8 cellular contexts compared by ENCODE assay signal in the genomic region with DNA sequence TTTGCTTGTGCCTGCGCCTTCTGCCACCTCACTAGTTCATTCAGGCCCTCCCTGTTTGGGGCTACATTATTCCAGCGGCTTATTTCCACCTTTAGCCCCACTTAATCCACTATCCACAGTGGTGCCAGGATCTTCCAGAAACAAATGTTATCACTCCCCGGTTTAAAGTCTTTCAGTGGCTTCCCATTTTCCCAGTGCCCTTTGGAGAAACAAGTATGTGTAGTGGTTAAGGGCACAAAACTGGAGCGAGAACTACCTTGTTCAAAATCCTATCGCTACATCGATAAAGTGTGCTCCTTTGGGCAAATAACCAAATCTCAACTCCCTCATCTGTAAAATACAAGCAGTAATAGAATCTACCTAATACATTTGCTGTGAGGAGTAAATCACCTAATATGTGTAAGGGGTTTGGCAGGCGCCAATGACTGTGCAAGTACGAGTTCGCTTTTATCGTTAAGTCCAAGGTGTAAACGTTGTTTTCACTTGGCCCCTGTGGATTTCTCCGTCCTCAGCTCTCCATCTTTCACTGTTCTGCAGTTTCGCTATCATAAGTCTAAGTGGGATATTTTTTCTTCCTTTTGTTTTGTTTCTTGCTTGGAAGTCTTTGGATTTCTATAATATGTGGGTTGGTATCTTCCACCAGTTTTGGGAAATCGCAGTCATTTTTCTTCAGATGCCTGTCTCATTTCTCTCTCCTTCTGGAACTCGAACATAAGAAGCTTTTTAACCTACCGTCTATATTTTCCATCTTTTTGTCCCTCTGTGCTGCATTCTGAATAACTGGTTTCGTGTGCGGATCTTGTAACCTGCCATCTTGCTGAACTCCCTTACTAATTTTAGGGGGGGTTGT. TPM values are rescaled to one million over a fixed set of nuclear protein-coding genes. Genes with fewer than 3 reads are reported as not detected.
DNase-seq lines count a peak whose midpoint lies in the region; ATAC-seq, FAIRE-seq and TF ChIP-seq lines count a peak whose summit lies in the region.

No MANE protein-coding gene starts in this region.

- peak overlapping the region; percentile 97 for H3K4me2 ChIP-seq in DOHH2 (ENCODE audit: low read length)
- H3K4me2 ChIP-seq in OCI-LY7 (ENCODE audit: low read length), result peak overlapping the region; percentile 74
- peak overlapping the region; percentile 97 for H3K4me2 ChIP-seq in endothelial cell of umbilical vein (ENCODE audit: insufficient read depth, low read length)

- H3K4me3 ChIP-seq in DOHH2 (ENCODE audit: low read length) (peak overlapping the region; percentile 94), OCI-LY7 (ENCODE audit: low read depth, low read length, poor library complexity, severe bottlenecking) (peak overlapping the region; percentile 82), endothelial cell of umbilical vein (replicated peaks in 1 of 3; ENCODE audit: insufficient read depth in 1 of 3, low read depth in 1 of 3, low read length in 3 of 3) (peak overlapping the region; percentile 72 to 81 (median 80)), pancreas (peak overlapping the region; percentile 84 to 94 (median 90))

- H3K9me1 ChIP-seq in endothelial cell of umbilical vein (replicated peaks; ENCODE audit: control insufficient read depth, extremely low read depth, insufficient read depth, low read length), result no peaks in the 10 kb centered on the region

- peaks cover 22% of the 10 kb centered on the region for H3K36me3 ChIP-seq in DOHH2 (ENCODE audit: control insufficient read depth, low read length)
- peaks cover 25% of the 10 kb centered on the region for H3K36me3 ChIP-seq in OCI-LY7 (ENCODE audit: insufficient read depth, low read length)
- peaks cover 3 to 5% of the 10 kb centered on the region in 2 experiments for H3K36me3 ChIP-seq in endothelial cell of umbilical vein (ENCODE audit: control insufficient read depth in 2 of 2, extremely low read depth in 1 of 2, insufficient read depth in 2 of 2, low read length in 2 of 2)
- peaks cover 0 to 12% (median 0%) of the 10 kb centered on the region in 3 donors for H3K36me3 ChIP-seq in pancreas

- POLR2A ChIA-PET in OCI-LY7 (lab: Charles Lee), result interaction anchor here (0.6 to 1.5 kb wide), 8 partner anchors 9 to 1372 kb away, joined by 3 to 8 read pairs (median 4); a partner anchor contains a TSS
- POLR2A ChIA-PET in endothelial cell of umbilical vein (lab: Charles Lee), result interaction anchor here (0.6 to 1.1 kb wide), 2 partner anchors 9 to 38 kb away, joined by 3 to 5 read pairs; a partner anchor contains a TSS

- ATAC-seq in pancreas (no peak), GM18873 (IDR thresholded peaks at IDR 0.05; ENCODE audit: low FRiP score, unreplicated experiment) (no peak), GM18520 (IDR thresholded peaks at IDR 0.05; ENCODE audit: unreplicated experiment) (no peak), GM19455 (IDR thresholded peaks at IDR 0.05; ENCODE audit: unreplicated experiment) (no peak)

- 70 to 72% methylated on average over 18 of the region's 18 CpGs for WGBS in pancreas, 2 donors

- intact Hi-C loops in OCI-LY7 (cut with micrococcal nuclease; ENCODE audit: unreplicated experiment) (loop anchor here (2.0 kb wide), 1 partner anchor 41 kb away; a partner anchor contains a TSS), endothelial cell of umbilical vein (cut with micrococcal nuclease) (loop anchor here (2.0 kb wide), 1 partner anchor 37 kb away; no protein-coding TSS in a partner anchor), pancreas (cut with DNase I) (no loop called here)

- TF ChIP-seq CTCF in DOHH2 (IDR thresholded peaks at IDR 0.05; ENCODE audit: low read depth, low read length, poor library complexity, severe bottlenecking) (no peak), OCI-LY7 (conservative IDR thresholded peaks at IDR 0.05; ENCODE audit: low read length) (no peak), endothelial cell of umbilical vein (IDR thresholded peaks at IDR 0.05; ENCODE audit: extremely low read depth in 1 of 2, insufficient read depth in 1 of 2, low read depth in 1 of 2, low read length in 2 of 2) (no peak), pancreas (IDR thresholded peaks at IDR 0.05) (no peak)

- no peaks in the 10 kb centered on the region for H3K9me3 ChIP-seq in DOHH2 (ENCODE audit: control insufficient read depth, insufficient read depth, low read length)
- no peaks in the 10 kb centered on the region for H3K9me3 ChIP-seq in OCI-LY7 (ENCODE audit: low read length)
- H3K9me3 ChIP-seq in endothelial cell of umbilical vein (replicated peaks; ENCODE audit: control insufficient read depth, insufficient read depth, low read length), result no peaks in the 10 kb centered on the region
- H3K9me3 ChIP-seq in pancreas, result no peaks in the 10 kb centered on the region

- CTCF ChIA-PET in OCI-LY7 (lab: Charles Lee; ENCODE audit: unreplicated experiment) (interaction anchor here (1.1 to 1.3 kb wide), 2 partner anchors 12 to 28 kb away, joined by 5 to 7 read pairs; no protein-coding TSS in a partner anchor), endothelial cell of umbilical vein (lab: Charles Lee) (interaction anchor here (0.7 to 2.5 kb wide), 32 partner anchors 9 to 1320 kb away, joined by 3 to 26 read pairs (median 6); a partner anchor contains a TSS)

- H3K79me2 ChIP-seq in DOHH2 (ENCODE audit: control insufficient read depth, low read length) (peaks cover 33% of the 10 kb centered on the region), OCI-LY7 (ENCODE audit: insufficient read depth, low read depth, low read length) (peaks cover 13% of the 10 kb centered on the region; the same call in 1 of the 2 replicates), endothelial cell of umbilical vein (ENCODE audit: control insufficient read depth, insufficient read depth, low read length) (peaks cover 18% of the 10 kb centered on the region)

- TSS peak; percentile 96 for BruUV-seq in OCI-LY7 (replicated peaks; lab: Mats Ljungman, UMichigan)
- TSS peak; percentile 95 for BruUV-seq in endothelial cell of umbilical vein (replicated peaks; lab: Mats Ljungman, UMichigan)

- H2AFZ ChIP-seq in OCI-LY7 (ENCODE audit: low read length), result peak overlapping the region; percentile 88; the same call in 1 of the 2 replicates
- H2AFZ ChIP-seq in endothelial cell of umbilical vein (ENCODE audit: low read depth, low read length), result peak overlapping the region; percentile 99

- DNase-seq in OCI-LY7 (ENCODE audit: low spot score) (no peak), endothelial cell of umbilical vein (ENCODE audit: low read depth, low spot score) (no peak), pancreas (no peak), DMS153 treated with DMSO at 0.1 percent for 48 hours (lab: John Stamatoyannopoulos, UW; ENCODE audit: unreplicated experiment) (no peak)

- peaks cover 18% of the 10 kb centered on the region for H3K4me1 ChIP-seq in DOHH2 (ENCODE audit: control insufficient read depth, low read length)
- peaks cover 16% of the 10 kb centered on the region for H3K4me1 ChIP-seq in OCI-LY7 (ENCODE audit: insufficient read depth, low read length, poor library complexity, severe bottlenecking)
- peaks cover 15% of the 10 kb centered on the region for H3K4me1 ChIP-seq in endothelial cell of umbilical vein (ENCODE audit: control insufficient read depth, extremely low read depth, insufficient read depth, low read length)
- H3K4me1 ChIP-seq in pancreas, result peaks cover 0 to 6% (median 0%) of the 10 kb centered on the region in 3 donors

- TF ChIP-seq POLR2A in endothelial cell of umbilical vein (IDR thresholded peaks at IDR 0.05; ENCODE audit: low read depth, low read length), result no peak

- no peaks in the 10 kb centered on the region for H3K27me3 ChIP-seq in DOHH2 (ENCODE audit: control insufficient read depth, low read length)
- no peaks in the 10 kb centered on the region for H3K27me3 ChIP-seq in endothelial cell of umbilical vein (ENCODE audit: control insufficient read depth in 2 of 2, insufficient read depth in 2 of 2, low read length in 2 of 2)
- no peaks in the 10 kb centered on the region for H3K27me3 ChIP-seq in pancreas

- no peak for FAIRE-seq in endothelial cell of umbilical vein (lab: Jason Lieb, UNC)
- FAIRE-seq in pancreas (lab: Jason Lieb, UNC), result no peak

- H3K9me2 ChIP-seq in DOHH2 (replicated peaks; ENCODE audit: control insufficient read depth, low read length), result no peaks in the 10 kb centered on the region
- no peaks in the 10 kb centered on the region for H3K9me2 ChIP-seq in OCI-LY7 (ENCODE audit: insufficient read depth, low read length)

- dilution Hi-C loops in endothelial cell of umbilical vein (cut with MboI; ENCODE audit: extremely low pct_ligation_motif_present, low sequenced_read_pairs), result no loop called here

- H4K20me1 ChIP-seq in DOHH2 (ENCODE audit: control insufficient read depth, insufficient read depth, low read depth, low read length) (no peaks in the 10 kb centered on the region), OCI-LY7 (ENCODE audit: insufficient read depth, low read length) (peaks cover 10% of the 10 kb centered on the region; the same call in 1 of the 2 replicates), endothelial cell of umbilical vein (replicated peaks; ENCODE audit: control insufficient read depth, extremely low read depth, insufficient read depth, low read length) (no peaks in the 10 kb centered on the region)

- H3K9ac ChIP-seq in endothelial cell of umbilical vein (replicated peaks; ENCODE audit: extremely low read depth, insufficient read depth, low read length), result peak overlapping the region; percentile 93

- H3K27ac ChIP-seq in DOHH2 (ENCODE audit: low read depth, low read length) (peak overlapping the region; percentile 64), OCI-LY7 (ENCODE audit: low read depth, low read length, poor library complexity, severe bottlenecking) (peak overlapping the region; percentile 47), endothelial cell of umbilical vein (ENCODE audit: insufficient read depth, low read depth, low read length) (peak overlapping the region; percentile 87), pancreas (peak overlapping the region; percentile 91 to 98 (median 94))

- no peaks in the 10 kb centered on the region for H3F3A ChIP-seq in DOHH2 (ENCODE audit: control insufficient read depth, insufficient read depth)

RNA-seq across cellular contexts. Expression of a gene that starts 0.8 kb away (rescaled TPM):
- 74.3 and 121 TPM in 2 replicates for total RNA-seq in OCI-LY7 (2014; rRNA removed; shearing (Covaris generic))
- total RNA-seq in OCI-LY7 (2022), result 69.8 and 73.8 TPM in 2 replicates
- total RNA-seq in endothelial cell of umbilical vein, result 50.5 and 62.5 TPM in 2 replicates
- 24.3 and 28.0 TPM in 2 replicates for polyA plus RNA-seq in endothelial cell of umbilical vein
- polyA plus RNA-seq in endothelial cell of umbilical vein (2011; cell fraction: cytosol; rRNA removed), result 41.3 and 44.5 TPM in 2 replicates
- polyA plus RNA-seq in endothelial cell of umbilical vein (2011; cell fraction: nucleus; rRNA removed), result 35.8 and 55.2 TPM in 2 replicates
- polyA plus RNA-seq in endothelial cell of umbilical vein (2012), result 40.8 and 41.2 TPM in 2 replicates
- polyA minus RNA-seq in endothelial cell of umbilical vein, result 15.7 and 16.3 TPM in 2 replicates
- 14.5 TPM for polyA minus RNA-seq in endothelial cell of umbilical vein (2011; cell fraction: cytosol; rRNA and poly(A)+ RNA removed)
- polyA minus RNA-seq in endothelial cell of umbilical vein (2011; cell fraction: nucleus; rRNA and poly(A)+ RNA removed), result 17.6 and 22.2 TPM in 2 replicates
- total RNA-seq in pancreas, result 10 to 100 TPM; 26.1 to 39.7 (median 27.6) TPM
- polyA plus RNA-seq in pancreas, result 10 to 100 TPM; 32.7 to 59.8 TPM

RNA-seq across cellular contexts. Expression of a gene that starts 38.7 kb away (rescaled TPM):
- total RNA-seq in OCI-LY7 (2014; rRNA removed; shearing (Covaris generic)), result 14.7 and 19.2 TPM in 2 replicates
- total RNA-seq in OCI-LY7 (2022) (24.2 and 24.7 TPM in 2 replicates), endothelial cell of umbilical vein (18.4 and 19.6 TPM in 2 replicates), pancreas (1 to 10 TPM; 6.5 to 7.8 (median 7.0) TPM)
- polyA plus RNA-seq in endothelial cell of umbilical vein (3.7 and 5.0 TPM in 2 replicates), pancreas (1 to 10 TPM; 2.7 to 5.9 TPM)
- 3.5 and 4.4 TPM in 2 replicates for polyA plus RNA-seq in endothelial cell of umbilical vein (2011; cell fraction: cytosol; rRNA removed)
- polyA plus RNA-seq in endothelial cell of umbilical vein (2011; cell fraction: nucleus; rRNA removed), result 10.6 and 12.2 TPM in 2 replicates
- 6.6 TPM in 2 replicates for polyA plus RNA-seq in endothelial cell of umbilical vein (2012)
- polyA minus RNA-seq in endothelial cell of umbilical vein, result 9.1 and 9.8 TPM in 2 replicates
- 6.1 TPM for polyA minus RNA-seq in endothelial cell of umbilical vein (2011; cell fraction: cytosol; rRNA and poly(A)+ RNA removed)
- 17.6 and 21.3 TPM in 2 replicates for polyA minus RNA-seq in endothelial cell of umbilical vein (2011; cell fraction: nucleus; rRNA and poly(A)+ RNA removed)

RNA-seq across cellular contexts. Expression of a gene that starts 41.0 kb away (rescaled TPM):
- total RNA-seq in OCI-LY7 (2014; rRNA removed; shearing (Covaris generic)), result 11.2 and 20.7 TPM in 2 replicates
- 9.8 and 11.5 TPM in 2 replicates for total RNA-seq in OCI-LY7 (2022)
- total RNA-seq in endothelial cell of umbilical vein, result 6.3 and 7.5 TPM in 2 replicates
- 9.4 and 12.9 TPM in 2 replicates for polyA plus RNA-seq in endothelial cell of umbilical vein
- polyA plus RNA-seq in endothelial cell of umbilical vein (2011; cell fraction: cytosol; rRNA removed), result 5.1 and 8.2 TPM in 2 replicates
- 13.2 and 14.1 TPM in 2 replicates for polyA plus RNA-seq in endothelial cell of umbilical vein (2011; cell fraction: nucleus; rRNA removed)
- 3.3 and 3.4 TPM in 2 replicates for polyA plus RNA-seq in endothelial cell of umbilical vein (2012)
- polyA minus RNA-seq in endothelial cell of umbilical vein, result 5.2 and 6.1 TPM in 2 replicates
- 16.2 TPM for polyA minus RNA-seq in endothelial cell of umbilical vein (2011; cell fraction: cytosol; rRNA and poly(A)+ RNA removed)
- 7.2 and 10.9 TPM in 2 replicates for polyA minus RNA-seq in endothelial cell of umbilical vein (2011; cell fraction: nucleus; rRNA and poly(A)+ RNA removed)
- total RNA-seq in pancreas, result 10 to 100 TPM in 2 of 6 donors, 1 to 10 TPM in 4; 4.1 to 10.5 (median 9.3) TPM
- polyA plus RNA-seq in pancreas, result 10 to 100 TPM; 11.4 to 13.1 TPM

RNA-seq across cellular contexts. Expression of a gene that starts 41.3 kb away (rescaled TPM):
- total RNA-seq in OCI-LY7 (2014; rRNA removed; shearing (Covaris generic)), result not detected in 2 replicates
- total RNA-seq in OCI-LY7 (2022) (not detected in 2 replicates), endothelial cell of umbilical vein (6.2 and 8.1 TPM in 2 replicates), pancreas (10 to 100 TPM in 5 of 6 donors, 1 to 10 TPM in 1; 8.7 to 16.3 (median 11.2) TPM)
- polyA plus RNA-seq in endothelial cell of umbilical vein (5.2 and 5.7 TPM in 2 replicates), pancreas (10 to 100 TPM; 38.4 to 61.0 TPM)
- 3.2 and 4.4 TPM in 2 replicates for polyA plus RNA-seq in endothelial cell of umbilical vein (2011; cell fraction: cytosol; rRNA removed)
- 14.4 and 19.5 TPM in 2 replicates for polyA plus RNA-seq in endothelial cell of umbilical vein (2011; cell fraction: nucleus; rRNA removed)
- 3.0 and 5.0 TPM in 2 replicates for polyA plus RNA-seq in endothelial cell of umbilical vein (2012)
- 7.3 and 8.2 TPM in 2 replicates for polyA minus RNA-seq in endothelial cell of umbilical vein
- not detected for polyA minus RNA-seq in endothelial cell of umbilical vein (2011; cell fraction: cytosol; rRNA and poly(A)+ RNA removed)
- polyA minus RNA-seq in endothelial cell of umbilical vein (2011; cell fraction: nucleus; rRNA and poly(A)+ RNA removed), result 5.8 and 12.9 TPM in 2 replicates

Comparison
In these comparisons a context has a peak if more than half of its experiments do, and no peak if none do; other contexts are left out.
1. intact Hi-C loops: an anchor here in OCI-LY7 (2.0 kb wide) and endothelial cell of umbilical vein (2.0 kb wide); none called in pancreas.